In genomic region chr11:128733440-128734115, GRCh38 we compare ENCODE assay signal across 8 cellular contexts. TPM values are rescaled to one million over a fixed set of nuclear protein-coding genes. Genes with fewer than 3 reads are reported as not detected.
DNase-seq lines count a peak whose midpoint lies in the region; ATAC-seq and TF ChIP-seq lines count a peak whose summit lies in the region.

No MANE protein-coding gene starts in this region.

- peak; percentile 50 for ATAC-seq in stimulated activated memory B cell treated with anti-CD40 and anti-IgM and Interleukin-4, amounts not matched to agents 10 μg/mL and 1 μg/mL and 100 μg/mL, for 72 hours
- ATAC-seq in HG03097 (IDR thresholded peaks at IDR 0.05; ENCODE audit: low FRiP score, unreplicated experiment) = no peak

- H3K36me3 Mint-ChIP-seq in stimulated activated memory B cell treated with anti-CD40 and anti-IgM and Interleukin-4, amounts not matched to agents 10 μg/mL and 1 μg/mL and 100 μg/mL, for 72 hours = peaks cover 10% of the 10 kb centered on the region

- intact Hi-C loops in colonic mucosa (cut with DNase I) = no loop called here

- H3K27me3 Mint-ChIP-seq in stimulated activated memory B cell treated with anti-CD40 and anti-IgM and Interleukin-4, amounts not matched to agents 10 μg/mL and 1 μg/mL and 100 μg/mL, for 72 hours = no peaks in the 10 kb centered on the region

- H3K9me3 Mint-ChIP-seq in stimulated activated memory B cell treated with anti-CD40 and anti-IgM and Interleukin-4, amounts not matched to agents 10 μg/mL and 1 μg/mL and 100 μg/mL, for 72 hours = no peaks in the 10 kb centered on the region

- H3K4me3 Mint-ChIP-seq in stimulated activated memory B cell treated with anti-CD40 and anti-IgM and Interleukin-4, amounts not matched to agents 10 μg/mL and 1 μg/mL and 100 μg/mL, for 72 hours = peak overlapping the region; percentile 74

- TF ChIP-seq CTCF in colonic mucosa (IDR thresholded peaks at IDR 0.05) = no peak

- H3K9me3 ChIP-seq in KOPT-K1 (ENCODE audit: insufficient read depth, low read length, poor library complexity, severe bottlenecking) = no peaks in the 10 kb centered on the region
- no peaks in the 10 kb centered on the region for H3K9me3 ChIP-seq in colonic mucosa

- H3K9ac ChIP-seq in colonic mucosa (ENCODE audit: low read depth in 2 of 2, low read length in 2 of 2) = no peak overlapping the region

- no peaks in the 10 kb centered on the region for H3K27me3 ChIP-seq in colonic mucosa

- no peak overlapping the region for H3K4me3 ChIP-seq in colonic mucosa

- peak; percentile 55 for DNase-seq in stimulated activated CD4-positive, alpha-beta T cell treated with anti-CD3 and anti-CD28 coated beads, Interleukin-1b, Interleukin-23, amount 100 ng/mL, for 48 hours
- no peak for DNase-seq in stimulated activated CD4-positive, alpha-beta T cell treated with anti-CD3 and anti-CD28 coated beads, Interleukin-2, amount 100 ng/mL, for 48 hours
- DNase-seq in colonic mucosa (no peak), G401 (ENCODE audit: low spot score) (no peak), DMS53 treated with DMSO at 0.1 percent for 48 hours (lab: John Stamatoyannopoulos, UW; ENCODE audit: unreplicated experiment) (no peak)

- H3K36me3 ChIP-seq in KOPT-K1 (ENCODE audit: insufficient read depth, low read length) (no peaks in the 10 kb centered on the region), colonic mucosa (no peaks in the 10 kb centered on the region)

- in situ Hi-C loops in G401 (cut with HindIII; ENCODE audit: low sequenced_read_pairs) = no loop called here

- H3K27ac ChIP-seq in KOPT-K1 (ENCODE audit: low read depth, low read length, poor library complexity, severe bottlenecking) (peak overlapping the region; percentile 74), colonic mucosa (peak overlapping the region; percentile 39)

- H3K4me1 Mint-ChIP-seq in stimulated activated memory B cell treated with anti-CD40 and anti-IgM and Interleukin-4, amounts not matched to agents 10 μg/mL and 1 μg/mL and 100 μg/mL, for 72 hours = peaks cover 94% of the 10 kb centered on the region

- peak overlapping the region; percentile 97 for H3K27ac Mint-ChIP-seq in stimulated activated memory B cell treated with anti-CD40 and anti-IgM and Interleukin-4, amounts not matched to agents 10 μg/mL and 1 μg/mL and 100 μg/mL, for 72 hours

- peaks cover 8% of the 10 kb centered on the region for H3K4me1 ChIP-seq in colonic mucosa

RNA-seq across cellular contexts. Expression of gene FLI1, which starts 39.7 kb away (rescaled TPM):
- 1 to 10 TPM; 5.3 to 6.6 TPM for total RNA-seq in colonic mucosa
- total RNA-seq in G401 (2014; rRNA removed; shearing (Covaris generic)) = 0.03 TPM in 1 of 2 replicates, not detected in the other
